ENCODE assay signal across 18 cellular contexts in genomic region chr12:678747-679712, GRCh38. TPM values are rescaled to one million over a fixed set of nuclear protein-coding genes. Genes with fewer than 3 reads are reported as not detected.
A peak's percentile ranks its signal among the peaks of the same experiment; 100 is the strongest.
DNase-seq lines count a peak whose midpoint lies in the region; ATAC-seq and TF ChIP-seq lines count a peak whose summit lies in the region.
"Had no signal": no experiment of that assay in that cellular context is flagged by ENCODE, and none has a peak within 500 bp of the region (broad histone marks: within the 10 kb centered on the region; RNA-seq: fewer than 3 reads in every experiment).

No MANE protein-coding gene starts in this region.

- ATAC-seq in CD4-positive, alpha-beta T cell (ENCODE audit: poor library complexity), result no peak
- ATAC-seq: stimulated activated naive B cell treated with anti-CD40 and anti-IgM and Interleukin-4, amounts not matched to agents 10 μg/mL and 1 μg/mL and 100 μg/mL, for 72 hours had no signal

- POLR2A ChIA-PET in CD4-positive, alpha-beta T cell (lab: Charles Lee), result interaction anchor here (0.6 kb wide), 1 partner anchor 50 kb away, joined by 3 read pairs; no protein-coding TSS in a partner anchor
- POLR2A ChIA-PET in OCI-LY7 (lab: Charles Lee), result interaction anchor here (0.7 kb wide), 2 partner anchors 18 to 64 kb away, joined by 3 read pairs; no protein-coding TSS in a partner anchor

- H3K79me2 ChIP-seq in OCI-LY7 (ENCODE audit: insufficient read depth, low read depth, low read length) (no peaks in the 10 kb centered on the region), mesendoderm (ENCODE audit: control insufficient read depth, insufficient read depth, low read length) (no peaks in the 10 kb centered on the region)

- H3K27me3 Mint-ChIP-seq in CD4-positive, alpha-beta T cell, result no peaks in the 10 kb centered on the region
- H3K27me3 Mint-ChIP-seq: stimulated activated naive B cell treated with anti-CD40 and anti-IgM and Interleukin-4, amounts not matched to agents 10 μg/mL and 1 μg/mL and 100 μg/mL, for 72 hours had no signal

- H3K56ac ChIP-seq in mesendoderm (ENCODE audit: low read length), result no peak overlapping the region

- no peaks in the 10 kb centered on the region for H3K36me3 Mint-ChIP-seq in CD4-positive, alpha-beta T cell (ENCODE audit: low read depth)
- H3K36me3 Mint-ChIP-seq: CD14-positive monocyte; stimulated activated naive B cell treated with anti-CD40 and anti-IgM and Interleukin-4, amounts not matched to agents 10 μg/mL and 1 μg/mL and 100 μg/mL, for 72 hours had no signal

- H3K9me3 Mint-ChIP-seq in CD4-positive, alpha-beta T cell, result no peaks in the 10 kb centered on the region
- H3K9me3 Mint-ChIP-seq: stimulated activated naive B cell treated with anti-CD40 and anti-IgM and Interleukin-4, amounts not matched to agents 10 μg/mL and 1 μg/mL and 100 μg/mL, for 72 hours had no signal

- H3K4me3 Mint-ChIP-seq in CD4-positive, alpha-beta T cell, result no peak overlapping the region
- H3K4me3 Mint-ChIP-seq: CD14-positive monocyte had no signal

- no peak overlapping the region for H2BK5ac ChIP-seq in mesendoderm (ENCODE audit: low read length)

- H3K27me3 ChIP-seq in CD4-positive, alpha-beta T cell (ENCODE audit: control insufficient read depth, insufficient read depth, low read length), result no peaks in the 10 kb centered on the region
- no peaks in the 10 kb centered on the region for H3K27me3 ChIP-seq in mesendoderm (ENCODE audit: insufficient read depth, low read length, poor library complexity)
- H3K27me3 ChIP-seq in adrenal gland, result no peaks in the 10 kb centered on the region
- H3K27me3 ChIP-seq: upper lobe of left lung had no signal

- no peaks in the 10 kb centered on the region for H3K9me2 ChIP-seq in OCI-LY7 (ENCODE audit: insufficient read depth, low read length)

- CTCF ChIA-PET in CD4-positive, alpha-beta T cell (lab: Charles Lee), result interaction anchor here (0.7 to 1.3 kb wide), 2 partner anchors 36 to 76 kb away, joined by 3 read pairs; no protein-coding TSS in a partner anchor
- CTCF ChIA-PET in OCI-LY7 (lab: Charles Lee; ENCODE audit: unreplicated experiment), result no interaction called here

- no peak overlapping the region for H3K18ac ChIP-seq in mesendoderm (ENCODE audit: low read length)

- peak overlapping the region; percentile 18; the same call in 1 of the 2 replicates for H2AFZ ChIP-seq in OCI-LY7 (ENCODE audit: low read length)

- no peak overlapping the region for H3K4me3 ChIP-seq in OCI-LY7 (ENCODE audit: low read depth, low read length, poor library complexity, severe bottlenecking)
- no peak overlapping the region for H3K4me3 ChIP-seq in mesendoderm (ENCODE audit: low read length)
- H3K4me3 ChIP-seq in adrenal gland, result no peak overlapping the region
- H3K4me3 ChIP-seq: upper lobe of left lung had no signal

- no peak overlapping the region for H3K4ac ChIP-seq in mesendoderm (ENCODE audit: low read depth, low read length)

- intact Hi-C loops in CD4-positive, alpha-beta T cell (cut with DNase I, micrococcal nuclease), result no loop called here
- intact Hi-C loops in OCI-LY7 (cut with micrococcal nuclease; ENCODE audit: unreplicated experiment) (loop anchor here (10.0 kb wide), 1 partner anchor 104 kb away; no protein-coding TSS in a partner anchor), adrenal gland (cut with DNase I) (no loop called here)

- no peak for TF ChIP-seq CTCF in CD4-positive, alpha-beta T cell (IDR thresholded peaks at IDR 0.05)
- TF ChIP-seq CTCF in OCI-LY7 (conservative IDR thresholded peaks at IDR 0.05; ENCODE audit: low read length) (no peak), adrenal gland (IDR thresholded peaks at IDR 0.05) (no peak)

- H2AK5ac ChIP-seq in mesendoderm (ENCODE audit: low read length), result no peak overlapping the region

- no CpG with 5 or more reads among the region's 17 CpGs for WGBS in mesendoderm (ENCODE audit: extremely low coverage, insufficient coverage, low lambda C conversion rate)
- 83 to 86% (median 85%) methylated on average over 17 of the region's 17 CpGs for WGBS in adrenal gland, 4 donors

- H4K20me1 ChIP-seq in OCI-LY7 (ENCODE audit: insufficient read depth, low read length), result no peaks in the 10 kb centered on the region

- no peak overlapping the region for H4K5ac ChIP-seq in mesendoderm (ENCODE audit: low read length)

- DNase-seq in activated CD4-positive, alpha-beta T cell treated with anti-CD3 and anti-CD28 coated beads for 48 hours, result peak; percentile 32
- DNase-seq in activated CD4-positive, alpha-beta T cell treated with anti-CD3 and anti-CD28 coated beads, Interleukin-2, amount 50 U/mL, for 4 hours, result no peak
- no peak for DNase-seq in CD4-positive, alpha-beta T cell
- DNase-seq in OCI-LY7 (ENCODE audit: low spot score) (no peak), foreskin melanocyte (peak; percentile 66), mucosa of gallbladder (ENCODE audit: low spot score) (no peak), mesendoderm (no peak), adrenal gland (no peak)
- DNase-seq: DND-41; hippocampal formation; NCI-H2171 treated with DMSO at 0.1 percent for 48 hours; stimulated activated naive B cell treated with anti-CD40 and anti-IgM and Interleukin-4, amounts not matched to agents 10 μg/mL and 1 μg/mL and 100 μg/mL, for 72 hours; upper lobe of left lung; WERI-Rb-1 had no signal

- no peak overlapping the region for H3K27ac ChIP-seq in CD4-positive, alpha-beta T cell (ENCODE audit: low read depth, low read length)
- H3K27ac ChIP-seq in OCI-LY7 (ENCODE audit: low read depth, low read length, poor library complexity, severe bottlenecking) (no peak overlapping the region), mesendoderm (ENCODE audit: low read depth, low read length) (no peak overlapping the region), adrenal gland (no peak overlapping the region)
- H3K27ac ChIP-seq: RWPE1, upper lobe of left lung, WERI-Rb-1 had no signal

- H3K9me3 ChIP-seq in CD4-positive, alpha-beta T cell (ENCODE audit: control insufficient read depth, low read length), result no peaks in the 10 kb centered on the region
- H3K9me3 ChIP-seq in OCI-LY7 (ENCODE audit: low read length) (no peaks in the 10 kb centered on the region), adrenal gland (replicated peaks in 1 of 3) (no peaks in the 10 kb centered on the region)
- H3K9me3 ChIP-seq: upper lobe of left lung had no signal

- no peaks in the 10 kb centered on the region for H3K79me1 ChIP-seq in mesendoderm (ENCODE audit: low read length)

- no peak overlapping the region for H3K9ac ChIP-seq in mesendoderm (ENCODE audit: low read length)

- TF ChIP-seq POLR2A in adrenal gland (IDR thresholded peaks at IDR 0.05), result no peak

- BruUV-seq in OCI-LY7 (replicated peaks; lab: Mats Ljungman, UMichigan), result no TSS peak

- H3K27ac Mint-ChIP-seq in CD4-positive, alpha-beta T cell, result peak overlapping the region; percentile 37
- H3K27ac Mint-ChIP-seq: stimulated activated naive B cell treated with anti-CD40 and anti-IgM and Interleukin-4, amounts not matched to agents 10 μg/mL and 1 μg/mL and 100 μg/mL, for 72 hours had no signal

- H3K4me2 ChIP-seq in OCI-LY7 (ENCODE audit: low read length) (no peak overlapping the region), mesendoderm (ENCODE audit: low read length) (no peak overlapping the region)

- H3K23ac ChIP-seq in mesendoderm (ENCODE audit: low read length), result no peak overlapping the region

- H3K4me1 Mint-ChIP-seq in CD4-positive, alpha-beta T cell (ENCODE audit: low read depth), result peaks cover 44% of the 10 kb centered on the region

- no peak overlapping the region for H4K8ac ChIP-seq in mesendoderm (ENCODE audit: low read depth, low read length)

- H3K36me3 ChIP-seq in OCI-LY7 (ENCODE audit: insufficient read depth, low read length) (no peaks in the 10 kb centered on the region), mesendoderm (ENCODE audit: control insufficient read depth, insufficient read depth, low read length) (no peaks in the 10 kb centered on the region), adrenal gland (replicated peaks in 1 of 2) (no peaks in the 10 kb centered on the region)
- H3K36me3 ChIP-seq: upper lobe of left lung, WERI-Rb-1 had no signal

- no peak overlapping the region for H2BK120ac ChIP-seq in mesendoderm (ENCODE audit: low read depth, low read length)

- H3K4me1 ChIP-seq in OCI-LY7 (ENCODE audit: insufficient read depth, low read length, poor library complexity, severe bottlenecking), result peaks cover 49% of the 10 kb centered on the region
- H3K4me1 ChIP-seq in mesendoderm (ENCODE audit: control insufficient read depth, low read depth, low read length), result no peaks in the 10 kb centered on the region
- no peaks in the 10 kb centered on the region for H3K4me1 ChIP-seq in adrenal gland (replicated peaks in 1 of 2)
- H3K4me1 ChIP-seq: upper lobe of left lung had no signal

- H2BK15ac ChIP-seq in mesendoderm (replicated peaks; ENCODE audit: low read depth), result no peak overlapping the region

RNA-seq across cellular contexts. Expression of gene NINJ2, which starts 15.8 kb away (rescaled TPM):
- 1 to 10 TPM; 1.1 to 3.4 TPM for total RNA-seq in CD4-positive, alpha-beta T cell
- 0.79 and 0.82 TPM in 2 replicates for total RNA-seq in OCI-LY7 (2014; rRNA removed; shearing (Covaris generic))
- 3.5 and 4.4 TPM in 2 replicates for total RNA-seq in OCI-LY7 (2022)
- 1.7 TPM for total RNA-seq in mucosa of gallbladder
- polyA plus RNA-seq in mesendoderm (2013, experiment 1 of 2), result 0.38 TPM
- polyA plus RNA-seq in mesendoderm (2013, experiment 2 of 2), result 0.35 TPM
- 1 to 10 TPM; 1.1 to 9.1 (median 2.2) TPM for total RNA-seq in adrenal gland
- 1 to 10 TPM; 1.8 to 2.5 (median 2.0) TPM for polyA plus RNA-seq in adrenal gland
- total RNA-seq: LHCN-M2 had no signal
- polyA plus RNA-seq: neural cell had no signal

Comparison
In these comparisons a context has a peak if more than half of its experiments do, and no peak if none do; other contexts are left out.
1. DNase-seq: peak in activated CD4-positive, alpha-beta T cell treated with anti-CD3 and anti-CD28 coated beads for 48 hours (single experiment) and foreskin melanocyte (single experiment); none in activated CD4-positive, alpha-beta T cell treated with anti-CD3 and anti-CD28 coated beads, Interleukin-2, amount 50 U/mL, for 4 hours (0 of 2), CD4-positive, alpha-beta T cell (0 of 10), OCI-LY7 (single experiment), mucosa of gallbladder (single experiment), mesendoderm (single experiment) and adrenal gland (0 of 7).